ENCODE assay signal across 1 cellular context in the genomic region with DNA sequence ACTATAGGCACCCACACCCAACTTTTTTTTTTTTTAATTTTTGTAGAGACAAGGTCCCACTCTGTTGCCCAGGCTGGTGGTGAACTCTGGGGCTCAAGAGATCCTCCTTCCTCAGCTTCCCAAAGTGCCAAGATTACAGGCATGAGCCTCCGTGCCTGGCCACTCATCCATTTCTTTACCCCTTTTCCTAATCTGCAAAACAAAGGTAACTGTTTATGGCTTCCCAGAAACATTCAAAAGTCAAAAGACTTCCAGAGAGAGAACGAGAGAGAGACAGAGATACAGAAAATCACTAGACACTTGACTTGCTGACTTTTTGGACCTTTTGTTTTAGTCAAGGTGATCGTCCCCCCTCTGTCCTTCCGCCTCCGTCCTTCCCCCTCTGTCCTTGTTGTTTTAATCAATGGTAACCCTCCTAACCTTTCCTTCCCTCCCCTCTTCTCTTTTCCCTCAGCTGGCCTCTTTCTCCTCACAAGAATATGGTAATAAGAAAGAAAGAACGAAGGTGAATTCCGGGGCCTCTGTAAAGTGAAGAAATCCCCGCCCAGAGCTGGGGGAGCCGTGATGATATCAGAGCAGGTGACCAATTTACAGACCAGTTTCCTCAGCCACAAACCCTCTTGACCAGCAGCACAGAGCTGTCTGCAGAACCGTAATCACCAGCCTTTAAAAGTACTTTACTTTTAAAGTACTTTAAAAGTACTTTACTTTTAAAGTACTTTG.
TF ChIP-seq lines count a peak whose summit lies in the region.

No MANE protein-coding gene starts in this region.

TF ChIP-seq in K562, 482 proteins besides CTCF, POLR2A, EP300 and RAD21 (continued from another document):
- TF ChIP-seq, protein P1, sequence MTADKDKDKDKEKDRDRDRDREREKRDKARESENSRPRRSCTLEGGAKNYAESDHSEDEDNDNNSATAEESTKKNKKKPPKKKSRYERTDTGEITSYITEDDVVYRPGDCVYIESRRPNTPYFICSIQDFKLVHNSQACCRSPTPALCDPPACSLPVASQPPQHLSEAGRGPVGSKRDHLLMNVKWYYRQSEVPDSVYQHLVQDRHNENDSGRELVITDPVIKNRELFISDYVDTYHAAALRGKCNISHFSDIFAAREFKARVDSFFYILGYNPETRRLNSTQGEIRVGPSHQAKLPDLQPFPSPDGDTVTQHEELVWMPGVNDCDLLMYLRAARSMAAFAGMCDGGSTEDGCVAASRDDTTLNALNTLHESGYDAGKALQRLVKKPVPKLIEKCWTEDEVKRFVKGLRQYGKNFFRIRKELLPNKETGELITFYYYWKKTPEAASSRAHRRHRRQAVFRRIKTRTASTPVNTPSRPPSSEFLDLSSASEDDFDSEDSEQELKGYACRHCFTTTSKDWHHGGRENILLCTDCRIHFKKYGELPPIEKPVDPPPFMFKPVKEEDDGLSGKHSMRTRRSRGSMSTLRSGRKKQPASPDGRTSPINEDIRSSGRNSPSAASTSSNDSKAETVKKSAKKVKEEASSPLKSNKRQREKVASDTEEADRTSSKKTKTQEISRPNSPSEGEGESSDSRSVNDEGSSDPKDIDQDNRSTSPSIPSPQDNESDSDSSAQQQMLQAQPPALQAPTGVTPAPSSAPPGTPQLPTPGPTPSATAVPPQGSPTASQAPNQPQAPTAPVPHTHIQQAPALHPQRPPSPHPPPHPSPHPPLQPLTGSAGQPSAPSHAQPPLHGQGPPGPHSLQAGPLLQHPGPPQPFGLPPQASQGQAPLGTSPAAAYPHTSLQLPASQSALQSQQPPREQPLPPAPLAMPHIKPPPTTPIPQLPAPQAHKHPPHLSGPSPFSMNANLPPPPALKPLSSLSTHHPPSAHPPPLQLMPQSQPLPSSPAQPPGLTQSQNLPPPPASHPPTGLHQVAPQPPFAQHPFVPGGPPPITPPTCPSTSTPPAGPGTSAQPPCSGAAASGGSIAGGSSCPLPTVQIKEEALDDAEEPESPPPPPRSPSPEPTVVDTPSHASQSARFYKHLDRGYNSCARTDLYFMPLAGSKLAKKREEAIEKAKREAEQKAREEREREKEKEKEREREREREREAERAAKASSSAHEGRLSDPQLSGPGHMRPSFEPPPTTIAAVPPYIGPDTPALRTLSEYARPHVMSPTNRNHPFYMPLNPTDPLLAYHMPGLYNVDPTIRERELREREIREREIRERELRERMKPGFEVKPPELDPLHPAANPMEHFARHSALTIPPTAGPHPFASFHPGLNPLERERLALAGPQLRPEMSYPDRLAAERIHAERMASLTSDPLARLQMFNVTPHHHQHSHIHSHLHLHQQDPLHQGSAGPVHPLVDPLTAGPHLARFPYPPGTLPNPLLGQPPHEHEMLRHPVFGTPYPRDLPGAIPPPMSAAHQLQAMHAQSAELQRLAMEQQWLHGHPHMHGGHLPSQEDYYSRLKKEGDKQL (CRISPR knock-in tag; IDR thresholded peaks at IDR 0.05; ENCODE audit: borderline replicate concordance) = no peak
- TF ChIP-seq ZNF707 (CRISPR knock-in tag; conservative IDR thresholded peaks at IDR 0.05) (no peak), TAF1 (IDR thresholded peaks at IDR 0.05; ENCODE audit: control insufficient read depth, extremely low read depth, insufficient read depth, low read length, severe bottlenecking) (no peak), SREBF1 (IDR thresholded peaks at IDR 0.05; ENCODE audit: borderline replicate concordance, low read depth, low read length) (no peak), ARHGAP35 (IDR thresholded peaks at IDR 0.05; ENCODE audit: partially characterized antibody) (no peak)
- TF ChIP-seq, protein P2, sequence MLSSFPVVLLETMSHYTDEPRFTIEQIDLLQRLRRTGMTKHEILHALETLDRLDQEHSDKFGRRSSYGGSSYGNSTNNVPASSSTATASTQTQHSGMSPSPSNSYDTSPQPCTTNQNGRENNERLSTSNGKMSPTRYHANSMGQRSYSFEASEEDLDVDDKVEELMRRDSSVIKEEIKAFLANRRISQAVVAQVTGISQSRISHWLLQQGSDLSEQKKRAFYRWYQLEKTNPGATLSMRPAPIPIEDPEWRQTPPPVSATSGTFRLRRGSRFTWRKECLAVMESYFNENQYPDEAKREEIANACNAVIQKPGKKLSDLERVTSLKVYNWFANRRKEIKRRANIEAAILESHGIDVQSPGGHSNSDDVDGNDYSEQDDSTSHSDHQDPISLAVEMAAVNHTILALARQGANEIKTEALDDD (IDR thresholded peaks at IDR 0.05) = peak; percentile 72
- TF ChIP-seq, protein P3, sequence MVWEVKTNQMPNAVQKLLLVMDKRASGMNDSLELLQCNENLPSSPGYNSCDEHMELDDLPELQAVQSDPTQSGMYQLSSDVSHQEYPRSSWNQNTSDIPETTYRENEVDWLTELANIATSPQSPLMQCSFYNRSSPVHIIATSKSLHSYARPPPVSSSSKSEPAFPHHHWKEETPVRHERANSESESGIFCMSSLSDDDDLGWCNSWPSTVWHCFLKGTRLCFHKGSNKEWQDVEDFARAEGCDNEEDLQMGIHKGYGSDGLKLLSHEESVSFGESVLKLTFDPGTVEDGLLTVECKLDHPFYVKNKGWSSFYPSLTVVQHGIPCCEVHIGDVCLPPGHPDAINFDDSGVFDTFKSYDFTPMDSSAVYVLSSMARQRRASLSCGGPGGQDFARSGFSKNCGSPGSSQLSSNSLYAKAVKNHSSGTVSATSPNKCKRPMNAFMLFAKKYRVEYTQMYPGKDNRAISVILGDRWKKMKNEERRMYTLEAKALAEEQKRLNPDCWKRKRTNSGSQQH (CRISPR knock-in tag; IDR thresholded peaks at IDR 0.05) = peak; percentile 65; the same call in 1 of the 2 replicates
- TF ChIP-seq, protein P4, sequence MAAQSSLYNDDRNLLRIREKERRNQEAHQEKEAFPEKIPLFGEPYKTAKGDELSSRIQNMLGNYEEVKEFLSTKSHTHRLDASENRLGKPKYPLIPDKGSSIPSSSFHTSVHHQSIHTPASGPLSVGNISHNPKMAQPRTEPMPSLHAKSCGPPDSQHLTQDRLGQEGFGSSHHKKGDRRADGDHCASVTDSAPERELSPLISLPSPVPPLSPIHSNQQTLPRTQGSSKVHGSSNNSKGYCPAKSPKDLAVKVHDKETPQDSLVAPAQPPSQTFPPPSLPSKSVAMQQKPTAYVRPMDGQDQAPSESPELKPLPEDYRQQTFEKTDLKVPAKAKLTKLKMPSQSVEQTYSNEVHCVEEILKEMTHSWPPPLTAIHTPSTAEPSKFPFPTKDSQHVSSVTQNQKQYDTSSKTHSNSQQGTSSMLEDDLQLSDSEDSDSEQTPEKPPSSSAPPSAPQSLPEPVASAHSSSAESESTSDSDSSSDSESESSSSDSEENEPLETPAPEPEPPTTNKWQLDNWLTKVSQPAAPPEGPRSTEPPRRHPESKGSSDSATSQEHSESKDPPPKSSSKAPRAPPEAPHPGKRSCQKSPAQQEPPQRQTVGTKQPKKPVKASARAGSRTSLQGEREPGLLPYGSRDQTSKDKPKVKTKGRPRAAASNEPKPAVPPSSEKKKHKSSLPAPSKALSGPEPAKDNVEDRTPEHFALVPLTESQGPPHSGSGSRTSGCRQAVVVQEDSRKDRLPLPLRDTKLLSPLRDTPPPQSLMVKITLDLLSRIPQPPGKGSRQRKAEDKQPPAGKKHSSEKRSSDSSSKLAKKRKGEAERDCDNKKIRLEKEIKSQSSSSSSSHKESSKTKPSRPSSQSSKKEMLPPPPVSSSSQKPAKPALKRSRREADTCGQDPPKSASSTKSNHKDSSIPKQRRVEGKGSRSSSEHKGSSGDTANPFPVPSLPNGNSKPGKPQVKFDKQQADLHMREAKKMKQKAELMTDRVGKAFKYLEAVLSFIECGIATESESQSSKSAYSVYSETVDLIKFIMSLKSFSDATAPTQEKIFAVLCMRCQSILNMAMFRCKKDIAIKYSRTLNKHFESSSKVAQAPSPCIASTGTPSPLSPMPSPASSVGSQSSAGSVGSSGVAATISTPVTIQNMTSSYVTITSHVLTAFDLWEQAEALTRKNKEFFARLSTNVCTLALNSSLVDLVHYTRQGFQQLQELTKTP (IDR thresholded peaks at IDR 0.05; ENCODE audit: low read depth in 1 of 2, partially characterized antibody in 2 of 2) = peak; percentile 9 to 10
- TF ChIP-seq, protein P5, sequence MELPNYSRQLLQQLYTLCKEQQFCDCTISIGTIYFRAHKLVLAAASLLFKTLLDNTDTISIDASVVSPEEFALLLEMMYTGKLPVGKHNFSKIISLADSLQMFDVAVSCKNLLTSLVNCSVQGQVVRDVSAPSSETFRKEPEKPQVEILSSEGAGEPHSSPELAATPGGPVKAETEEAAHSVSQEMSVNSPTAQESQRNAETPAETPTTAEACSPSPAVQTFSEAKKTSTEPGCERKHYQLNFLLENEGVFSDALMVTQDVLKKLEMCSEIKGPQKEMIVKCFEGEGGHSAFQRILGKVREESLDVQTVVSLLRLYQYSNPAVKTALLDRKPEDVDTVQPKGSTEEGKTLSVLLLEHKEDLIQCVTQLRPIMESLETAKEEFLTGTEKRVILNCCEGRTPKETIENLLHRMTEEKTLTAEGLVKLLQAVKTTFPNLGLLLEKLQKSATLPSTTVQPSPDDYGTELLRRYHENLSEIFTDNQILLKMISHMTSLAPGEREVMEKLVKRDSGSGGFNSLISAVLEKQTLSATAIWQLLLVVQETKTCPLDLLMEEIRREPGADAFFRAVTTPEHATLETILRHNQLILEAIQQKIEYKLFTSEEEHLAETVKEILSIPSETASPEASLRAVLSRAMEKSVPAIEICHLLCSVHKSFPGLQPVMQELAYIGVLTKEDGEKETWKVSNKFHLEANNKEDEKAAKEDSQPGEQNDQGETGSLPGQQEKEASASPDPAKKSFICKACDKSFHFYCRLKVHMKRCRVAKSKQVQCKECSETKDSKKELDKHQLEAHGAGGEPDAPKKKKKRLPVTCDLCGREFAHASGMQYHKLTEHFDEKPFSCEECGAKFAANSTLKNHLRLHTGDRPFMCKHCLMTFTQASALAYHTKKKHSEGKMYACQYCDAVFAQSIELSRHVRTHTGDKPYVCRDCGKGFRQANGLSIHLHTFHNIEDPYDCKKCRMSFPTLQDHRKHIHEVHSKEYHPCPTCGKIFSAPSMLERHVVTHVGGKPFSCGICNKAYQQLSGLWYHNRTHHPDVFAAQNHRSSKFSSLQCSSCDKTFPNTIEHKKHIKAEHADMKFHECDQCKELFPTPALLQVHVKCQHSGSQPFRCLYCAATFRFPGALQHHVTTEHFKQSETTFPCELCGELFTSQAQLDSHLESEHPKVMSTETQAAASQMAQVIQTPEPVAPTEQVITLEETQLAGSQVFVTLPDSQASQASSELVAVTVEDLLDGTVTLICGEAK (IDR thresholded peaks at IDR 0.05) = 0 out of 2 replicates have a peak, but pooled peaks have one; percentile 48
- TF ChIP-seq, protein P5 (CRISPR knock-in tag; IDR thresholded peaks at IDR 0.05) = no peak
- TF ChIP-seq, protein P6, sequence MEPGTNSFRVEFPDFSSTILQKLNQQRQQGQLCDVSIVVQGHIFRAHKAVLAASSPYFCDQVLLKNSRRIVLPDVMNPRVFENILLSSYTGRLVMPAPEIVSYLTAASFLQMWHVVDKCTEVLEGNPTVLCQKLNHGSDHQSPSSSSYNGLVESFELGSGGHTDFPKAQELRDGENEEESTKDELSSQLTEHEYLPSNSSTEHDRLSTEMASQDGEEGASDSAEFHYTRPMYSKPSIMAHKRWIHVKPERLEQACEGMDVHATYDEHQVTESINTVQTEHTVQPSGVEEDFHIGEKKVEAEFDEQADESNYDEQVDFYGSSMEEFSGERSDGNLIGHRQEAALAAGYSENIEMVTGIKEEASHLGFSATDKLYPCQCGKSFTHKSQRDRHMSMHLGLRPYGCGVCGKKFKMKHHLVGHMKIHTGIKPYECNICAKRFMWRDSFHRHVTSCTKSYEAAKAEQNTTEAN (CRISPR knock-in tag; IDR thresholded peaks at IDR 0.05) = no peak
